23 cellular contexts compared by ENCODE assay signal in the genomic region with DNA sequence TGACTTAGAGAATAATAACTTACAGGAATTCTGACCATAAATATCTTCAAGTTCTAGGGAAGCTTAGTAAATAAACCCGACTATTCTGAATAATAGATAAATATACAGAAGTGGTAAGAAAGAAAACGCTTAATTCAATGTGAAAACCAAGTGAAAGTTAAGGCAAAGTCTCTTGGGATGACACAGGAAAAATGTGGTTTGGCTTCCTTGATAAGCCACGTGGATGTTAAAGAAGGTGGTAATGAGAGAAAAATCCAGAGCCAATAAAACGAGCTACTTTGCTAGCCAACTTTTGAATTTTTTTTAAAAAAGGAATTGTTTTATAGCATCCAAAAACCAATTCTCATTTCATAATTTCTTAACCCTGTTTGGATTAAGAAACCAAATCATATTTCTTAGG.
"Had no signal": no experiment of that assay in that cellular context is flagged by ENCODE, and none has a peak within 500 bp of the region (broad histone marks: within the 10 kb centered on the region; RNA-seq: fewer than 3 reads in every experiment).

No MANE protein-coding gene starts in this region.

- H3K4me1 Mint-ChIP-seq: activated CD4-positive, alpha-beta T cell treated with anti-CD3 and anti-CD28 coated beads for 36 hours; immature natural killer cell; naive thymus-derived CD4-positive, alpha-beta T cell had no signal

- H3K27ac Mint-ChIP-seq: activated CD4-positive, alpha-beta T cell treated with anti-CD3 and anti-CD28 coated beads for 36 hours; activated naive CD8-positive, alpha-beta T cell treated with anti-CD3 and anti-CD28 coated beads for 36 hours; activated T-cell treated with anti-CD3 and anti-CD28 coated beads, Interleukin-2, amount 50 U/mL, for 24 hours; effector memory CD8-positive, alpha-beta T cell; immature natural killer cell; naive thymus-derived CD4-positive, alpha-beta T cell; neural progenitor cell had no signal

- H3K9ac ChIP-seq: neural progenitor cell had no signal

- H3K9me3 Mint-ChIP-seq: activated naive CD8-positive, alpha-beta T cell treated with anti-CD3 and anti-CD28 coated beads for 36 hours; activated T-cell treated with anti-CD3 and anti-CD28 coated beads, Interleukin-2, amount 50 U/mL, for 24 hours; naive thymus-derived CD4-positive, alpha-beta T cell; neural progenitor cell had no signal

- H3K4me1 ChIP-seq: colonic mucosa, esophagus squamous epithelium had no signal

- ATAC-seq: activated CD4-positive, alpha-beta T cell treated with anti-CD3 and anti-CD28 coated beads for 36 hours; effector memory CD8-positive, alpha-beta T cell; left lobe of liver; naive thymus-derived CD4-positive, alpha-beta T cell had no signal

- H3K9me3 ChIP-seq: colonic mucosa, esophagus squamous epithelium, tibial artery had no signal

- H3K27me3 Mint-ChIP-seq: activated CD4-positive, alpha-beta T cell treated with anti-CD3 and anti-CD28 coated beads for 36 hours; activated naive CD8-positive, alpha-beta T cell treated with anti-CD3 and anti-CD28 coated beads for 36 hours; activated T-cell treated with anti-CD3 and anti-CD28 coated beads, Interleukin-2, amount 50 U/mL, for 24 hours; effector memory CD8-positive, alpha-beta T cell; naive thymus-derived CD4-positive, alpha-beta T cell had no signal

- DNase-seq: activated CD4-positive, alpha-beta T cell treated with anti-CD3 and anti-CD28 coated beads for 36 hours; activated CD4-positive, alpha-beta T cell treated with anti-CD3 and anti-CD28 coated beads, Interleukin-2, amount 50 U/mL, for 4 hours; activated CD8-positive, alpha-beta memory T cell treated with anti-CD3 and anti-CD28 coated beads for 24 hours; activated CD8-positive, alpha-beta memory T cell treated with anti-CD3 and anti-CD28 coated beads, Interleukin-2, amount 50 U/mL, for 4 hours; activated naive CD4-positive, alpha-beta T cell treated with Interleukin-2 at 50 U/mL for 16 hours; activated naive CD8-positive, alpha-beta T cell treated with anti-CD3 and anti-CD28 coated beads for 36 hours; activated T-cell treated with anti-CD3 and anti-CD28 coated beads, Interleukin-2, amount 50 U/mL, for 24 hours; amniotic stem cell; colonic mucosa; dorsolateral prefrontal cortex; effector memory CD8-positive, alpha-beta T cell; esophagus squamous epithelium; foreskin melanocyte; immature natural killer cell; naive thymus-derived CD4-positive, alpha-beta T cell; retina; stimulated activated CD4-positive, alpha-beta T cell treated with anti-CD3 and anti-CD28 coated beads, Interleukin-4, amount 100 ng/mL, for 24 hours; stimulated activated naive CD4-positive, alpha-beta T cell treated with Interleukin-2 at 50 U/mL for 16 hours; T-helper 9 cell; tibial artery had no signal

- H3K36me3 ChIP-seq: colonic mucosa, esophagus squamous epithelium, neural progenitor cell, tibial artery had no signal

- H3K36me3 Mint-ChIP-seq: activated naive CD8-positive, alpha-beta T cell treated with anti-CD3 and anti-CD28 coated beads for 36 hours; immature natural killer cell; naive thymus-derived CD4-positive, alpha-beta T cell; neural progenitor cell had no signal

- H3K4me3 Mint-ChIP-seq: activated CD4-positive, alpha-beta T cell treated with anti-CD3 and anti-CD28 coated beads for 36 hours; activated naive CD8-positive, alpha-beta T cell treated with anti-CD3 and anti-CD28 coated beads for 36 hours; activated T-cell treated with anti-CD3 and anti-CD28 coated beads, Interleukin-2, amount 50 U/mL, for 24 hours; effector memory CD8-positive, alpha-beta T cell; immature natural killer cell; naive thymus-derived CD4-positive, alpha-beta T cell; neural progenitor cell had no signal

- H3K4me3 ChIP-seq: colonic mucosa, dorsolateral prefrontal cortex, esophagus squamous epithelium, lung, neural progenitor cell, tibial artery had no signal

- H3K27me3 ChIP-seq: colonic mucosa, dorsolateral prefrontal cortex, esophagus squamous epithelium, neural progenitor cell, tibial artery had no signal

- H3K27ac ChIP-seq: colonic mucosa, esophagus squamous epithelium, neural progenitor cell, tibial artery had no signal
